ENCODE assay signal across 23 cellular contexts in the genomic region with DNA sequence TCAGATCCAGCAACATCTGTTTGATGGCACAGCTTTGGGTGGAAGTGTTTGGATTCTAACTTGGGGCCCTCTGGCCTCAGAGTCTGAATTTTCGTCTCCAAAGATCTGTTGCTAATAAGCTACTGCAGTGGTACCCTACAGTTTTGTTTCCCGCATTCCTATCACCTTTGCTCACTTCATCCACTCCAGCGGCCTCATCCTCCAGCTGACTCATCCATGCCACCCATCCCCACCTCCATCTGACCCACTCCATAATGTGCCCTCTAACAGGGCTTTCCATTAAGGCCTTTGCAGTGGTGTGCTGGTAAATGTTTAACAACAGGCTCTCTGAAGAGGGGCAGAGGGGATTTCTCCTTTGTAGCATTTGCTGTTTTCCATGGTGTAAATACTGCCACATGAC.
DNase-seq lines count a peak whose midpoint lies in the region; ATAC-seq, FAIRE-seq and TF ChIP-seq lines count a peak whose summit lies in the region.
"Had no signal": no experiment of that assay in that cellular context is flagged by ENCODE, and none has a peak within 500 bp of the region (broad histone marks: within the 10 kb centered on the region; RNA-seq: fewer than 3 reads in every experiment).

No MANE protein-coding gene starts in this region.

- ATAC-seq in lung (ENCODE audit: insufficient read depth, low FRiP score) (peak; percentile 58), HG03342 (IDR thresholded peaks at IDR 0.05; ENCODE audit: unreplicated experiment) (no peak)
- ATAC-seq: Right ventricle myocardium inferior; stimulated activated naive CD8-positive, alpha-beta T cell treated with anti-CD3 and anti-CD28 coated beads, Interleukin-15, amount 100 ng/mL, for 72 hours had no signal

- no peaks in the 10 kb centered on the region for H3K36me3 ChIP-seq in lung (ENCODE audit: control insufficient read depth in 2 of 2, insufficient read depth in 2 of 2, low read length in 2 of 2)
- H3K36me3 ChIP-seq: esophagus squamous epithelium, left ventricle myocardium inferior had no signal

- 92 to 96% methylated on average over 3 of the region's 3 CpGs for WGBS in lung, 2 donors

- CTCF ChIA-PET in Calu3 (lab: Charles Lee), result interaction anchor here (0.6 to 1.0 kb wide), 2 partner anchors 10 to 131 kb away, joined by 3 read pairs; no protein-coding TSS in a partner anchor

- peak; percentile 69 for DNase-seq in Calu3
- DNase-seq in HTR-8/SVneo (ENCODE audit: insufficient read length, low spot score), result peak; percentile 44
- peak; percentile 41 for DNase-seq in amniotic epithelial cell (ENCODE audit: low read depth)
- no peak for DNase-seq in lung (ENCODE audit: low spot score)
- no peak for DNase-seq in osteocyte (ENCODE audit: extremely low spot score, unreplicated experiment)
- no peak for DNase-seq in stimulated activated CD4-positive, alpha-beta T cell treated with anti-CD3 and anti-CD28 coated beads, Interleukin-12 subunit alpha, Interleukin-12 subunit beta, amount 100 ng/mL, for 4 hours
- DNase-seq in NCI-H1048 (lab: John Stamatoyannopoulos, UW), result no peak
- DNase-seq: activated CD8-positive, alpha-beta memory T cell treated with anti-CD3 and anti-CD28 coated beads, Interleukin-2, amount 50 U/mL, for 4 hours; activated gamma-delta T cell treated with Interleukin-2 at 50 U/mL for 16 hours; C1 segment of cervical spinal cord; DND-41; dorsolateral prefrontal cortex; esophagus squamous epithelium; left ventricle myocardium inferior; naive B cell; NCI-H2171; stimulated activated naive CD8-positive, alpha-beta T cell treated with anti-CD3 and anti-CD28 coated beads, Interleukin-15, amount 100 ng/mL, for 72 hours had no signal

- H3K36me3 Mint-ChIP-seq in Calu3 (ENCODE audit: insufficient read depth, unreplicated experiment) (no peaks in the 10 kb centered on the region), osteocyte (ENCODE audit: unreplicated experiment) (no peaks in the 10 kb centered on the region)

- H3K4me3 Mint-ChIP-seq in Calu3 (ENCODE audit: low read depth, unreplicated experiment), result no peak overlapping the region
- H3K4me3 Mint-ChIP-seq in osteocyte (ENCODE audit: unreplicated experiment), result no peak overlapping the region
- H3K4me3 Mint-ChIP-seq: brain; naive B cell; stimulated activated naive CD8-positive, alpha-beta T cell treated with anti-CD3 and anti-CD28 coated beads, Interleukin-15, amount 100 ng/mL, for 72 hours; T-helper 2 cell treated with Interferon-gamma antibody and Interleukin-4, amounts not matched to agents 5 μg/mL and 100 μg/mL, for 36 hours had no signal

- intact Hi-C loops in Calu3 (cut with micrococcal nuclease; ENCODE audit: unreplicated experiment), result no loop called here

- H3K4me1 Mint-ChIP-seq in Calu3 (ENCODE audit: low read depth, unreplicated experiment), result peaks cover 47% of the 10 kb centered on the region
- H3K4me1 Mint-ChIP-seq in osteocyte (ENCODE audit: unreplicated experiment), result peaks cover 5% of the 10 kb centered on the region
- H3K4me1 Mint-ChIP-seq: naive B cell; stimulated activated naive CD8-positive, alpha-beta T cell treated with anti-CD3 and anti-CD28 coated beads, Interleukin-15, amount 100 ng/mL, for 72 hours had no signal

- no TSS peak for BruUV-seq in Calu3 (replicated peaks; lab: Mats Ljungman, UMichigan)

- peaks cover 4% of the 10 kb centered on the region for H3K9me3 Mint-ChIP-seq in Calu3 (ENCODE audit: low read depth, unreplicated experiment)
- no peaks in the 10 kb centered on the region for H3K9me3 Mint-ChIP-seq in osteocyte (ENCODE audit: unreplicated experiment)
- H3K9me3 Mint-ChIP-seq: T-helper 2 cell treated with Interferon-gamma antibody and Interleukin-4, amounts not matched to agents 5 μg/mL and 100 μg/mL, for 36 hours had no signal

- no peaks in the 10 kb centered on the region for H3K27me3 Mint-ChIP-seq in Calu3 (ENCODE audit: unreplicated experiment)
- H3K27me3 Mint-ChIP-seq in osteocyte (ENCODE audit: unreplicated experiment), result peaks cover 3% of the 10 kb centered on the region
- H3K27me3 Mint-ChIP-seq: brain, progenitor cell of endocrine pancreas had no signal

- H3K9me3 ChIP-seq in lung (ENCODE audit: control insufficient read depth in 2 of 2, insufficient read depth in 1 of 2, low read length in 1 of 2), result no peaks in the 10 kb centered on the region
- H3K9me3 ChIP-seq: esophagus squamous epithelium, left ventricle myocardium inferior had no signal

- TF ChIP-seq CTCF in Calu3 (IDR thresholded peaks at IDR 0.05; ENCODE audit: unreplicated experiment) (no peak), lung (IDR thresholded peaks at IDR 0.05; ENCODE audit: control extremely low read depth, extremely low read depth) (no peak), osteocyte (IDR thresholded peaks at IDR 0.05) (no peak)

- no peak overlapping the region for H3K27ac ChIP-seq in lung (ENCODE audit: low read depth in 1 of 2, low read length in 1 of 2)
- H3K27ac ChIP-seq: esophagus squamous epithelium, hepatocyte, left ventricle myocardium inferior had no signal

- H3K27ac Mint-ChIP-seq in Calu3 (ENCODE audit: unreplicated experiment) (peak overlapping the region; percentile 68), osteocyte (ENCODE audit: unreplicated experiment) (no peak overlapping the region)
- H3K27ac Mint-ChIP-seq: brain; naive B cell; progenitor cell of endocrine pancreas; stimulated activated naive CD8-positive, alpha-beta T cell treated with anti-CD3 and anti-CD28 coated beads, Interleukin-15, amount 100 ng/mL, for 72 hours; T-helper 2 cell treated with Interferon-gamma antibody and Interleukin-4, amounts not matched to agents 5 μg/mL and 100 μg/mL, for 36 hours had no signal

- no peak for FAIRE-seq in HTR-8/SVneo (lab: Jason Lieb, UNC)

- no peaks in the 10 kb centered on the region for H3K4me1 ChIP-seq in lung (ENCODE audit: control insufficient read depth in 2 of 2, insufficient read depth in 2 of 2, low read length in 2 of 2)
- H3K4me1 ChIP-seq: left ventricle myocardium inferior had no signal

- H3K27me3 ChIP-seq in lung (ENCODE audit: control insufficient read depth, insufficient read depth), result no peaks in the 10 kb centered on the region
- H3K27me3 ChIP-seq: dorsolateral prefrontal cortex, esophagus squamous epithelium, hepatocyte had no signal

- no peak overlapping the region for H3K4me3 ChIP-seq in lung
- H3K4me3 ChIP-seq: dorsolateral prefrontal cortex, esophagus squamous epithelium, hepatocyte, left ventricle myocardium inferior had no signal

Comparison
In these comparisons a context has a peak if more than half of its experiments do, and no peak if none do; other contexts are left out.
1. DNase-seq: peak in Calu3 (single experiment), HTR-8/SVneo (single experiment) and amniotic epithelial cell (single experiment); none in lung (single experiment), osteocyte (single experiment), stimulated activated CD4-positive, alpha-beta T cell treated with anti-CD3 and anti-CD28 coated beads, Interleukin-12 subunit alpha, Interleukin-12 subunit beta, amount 100 ng/mL, for 4 hours (single experiment) and NCI-H1048 (single experiment).